In genomic region chr20:37200926-37201826, GRCh38 we compare ENCODE assay signal across 14 cellular contexts. TPM values are rescaled to one million over a fixed set of nuclear protein-coding genes. Genes with fewer than 3 reads are reported as not detected.
A peak's percentile ranks its signal among the peaks of the same experiment; 100 is the strongest.
DNase-seq lines count a peak whose midpoint lies in the region; ATAC-seq and TF ChIP-seq lines count a peak whose summit lies in the region.
"Had no signal": no experiment of that assay in that cellular context is flagged by ENCODE, and none has a peak within 500 bp of the region (broad histone marks: within the 10 kb centered on the region; RNA-seq: fewer than 3 reads in every experiment).

No MANE protein-coding gene starts in this region.

- ATAC-seq in PC-3, result no peak
- no peak for ATAC-seq in naive B cell (ENCODE audit: low read depth in 2 of 2)
- ATAC-seq in HG03097 (IDR thresholded peaks at IDR 0.05; ENCODE audit: low FRiP score, unreplicated experiment), result no peak
- ATAC-seq: activated CD8-positive, alpha-beta T cell treated with anti-CD3 and anti-CD28 coated beads, Interleukin-2, amount 10 ng/mL, durations not matched to agents 7 days and 5 days; naive thymus-derived CD4-positive, alpha-beta T cell; stimulated activated naive CD8-positive, alpha-beta T cell treated with anti-CD3 and anti-CD28 coated beads, Interleukin-15, Interleukin-2, amounts not matched to agents 100 U/mL and 50 U/mL, for 24 hours had no signal

- H3K9me2 ChIP-seq in PC-3 (replicated peaks; ENCODE audit: low read length), result no peaks in the 10 kb centered on the region

- peaks cover 79% of the 10 kb centered on the region for H4K20me1 ChIP-seq in BLaER1
- peaks cover 19% of the 10 kb centered on the region for H4K20me1 ChIP-seq in PC-3 (ENCODE audit: low read length)

- H3K4me2 ChIP-seq in BLaER1 (no peak overlapping the region), PC-3 (ENCODE audit: low read length) (peak overlapping the region; percentile 20; the same call in 1 of the 2 replicates)

- H3K9ac ChIP-seq in BLaER1 (0 out of 2 replicates have a peak overlapping the region, but pooled peaks have one; percentile 5), PC-3 (ENCODE audit: low read length) (no peak overlapping the region), endodermal cell (ENCODE audit: extremely low read depth, low read length, poor library complexity, severe bottlenecking) (no peak overlapping the region)

- POLR2A ChIA-PET in PC-3 (lab: Charles Lee; ENCODE audit: unreplicated experiment), result no interaction called here

- H3K9me3 ChIP-seq in BLaER1 (no peaks in the 10 kb centered on the region), PC-3 (ENCODE audit: low read length) (no peaks in the 10 kb centered on the region), endodermal cell (ENCODE audit: control insufficient read depth, low read length) (no peaks in the 10 kb centered on the region), esophagus squamous epithelium (no peaks in the 10 kb centered on the region), SJCRH30 (replicated peaks) (no peaks in the 10 kb centered on the region)
- H3K9me3 ChIP-seq: heart left ventricle had no signal

- peaks cover 9% of the 10 kb centered on the region for H3F3A ChIP-seq in PC-3 (ENCODE audit: low read length, unreplicated experiment)

- H3K9me3 Mint-ChIP-seq in endodermal cell (no peaks in the 10 kb centered on the region), naive B cell (no peaks in the 10 kb centered on the region)
- H3K9me3 Mint-ChIP-seq: IgD-negative memory B cell; naive thymus-derived CD4-positive, alpha-beta T cell had no signal

- TF ChIP-seq POLR2A in esophagus squamous epithelium (IDR thresholded peaks at IDR 0.05), result no peak

- BruUV-seq in PC-3 (replicated peaks; lab: Mats Ljungman, UMichigan), result no TSS peak

- no peak overlapping the region for H3K4me3 Mint-ChIP-seq in endodermal cell
- H3K4me3 Mint-ChIP-seq in naive B cell, result peak overlapping the region in 1 of 8 donors; percentile 42
- H3K4me3 Mint-ChIP-seq: activated CD8-positive, alpha-beta T cell treated with anti-CD3 and anti-CD28 coated beads, Interleukin-2, amount 10 ng/mL, durations not matched to agents 7 days and 5 days; IgD-negative memory B cell; naive thymus-derived CD4-positive, alpha-beta T cell had no signal

- no peak for DNase-seq in PC-3
- no peak for DNase-seq in endodermal cell
- no peak for DNase-seq in naive B cell
- DNase-seq in NCI-H2196 treated with DMSO at 0.1 percent for 48 hours (lab: John Stamatoyannopoulos, UW; ENCODE audit: unreplicated experiment), result no peak
- DNase-seq in esophagus squamous epithelium (lab: John Stamatoyannopoulos, UW), result no peak
- no peak for DNase-seq in SJCRH30
- DNase-seq: activated CD8-positive, alpha-beta T cell treated with anti-CD3 and anti-CD28 coated beads, Interleukin-2, amount 10 ng/mL, durations not matched to agents 7 days and 5 days; heart left ventricle; naive thymus-derived CD4-positive, alpha-beta T cell; NCI-H1105; stimulated activated naive CD8-positive, alpha-beta T cell treated with anti-CD3 and anti-CD28 coated beads, Interleukin-15, Interleukin-2, amounts not matched to agents 100 U/mL and 50 U/mL, for 24 hours had no signal

- peak overlapping the region; percentile 71 for H3K27ac Mint-ChIP-seq in endodermal cell
- H3K27ac Mint-ChIP-seq in naive B cell, result peak overlapping the region in 5 of 6 donors; percentile 8 to 66 (median 39)
- H3K27ac Mint-ChIP-seq: activated CD8-positive, alpha-beta T cell treated with anti-CD3 and anti-CD28 coated beads, Interleukin-2, amount 10 ng/mL, durations not matched to agents 7 days and 5 days; IgD-negative memory B cell had no signal

- WGBS in endodermal cell (ENCODE audit: insufficient coverage in 1 of 2, insufficient read length in 1 of 2), 2 experiments, result 97 to 98% methylated on average over 12 of the region's 13 CpGs
- WGBS in esophagus squamous epithelium, 2 donors, result 87 to 90% methylated on average over 13 of the region's 13 CpGs

- H3K4me3 ChIP-seq in BLaER1 (no peak overlapping the region), PC-3 (ENCODE audit: low read length) (no peak overlapping the region), endodermal cell (ENCODE audit: low read length) (no peak overlapping the region), esophagus squamous epithelium (no peak overlapping the region), SJCRH30 (no peak overlapping the region)
- H3K4me3 ChIP-seq: heart left ventricle had no signal

- H3K4me1 Mint-ChIP-seq in endodermal cell, result no peaks in the 10 kb centered on the region
- H3K4me1 Mint-ChIP-seq in naive B cell, result peaks cover 11 to 13% (median 12%) of the 10 kb centered on the region in 3 donors

- CTCF ChIA-PET in PC-3 (lab: Charles Lee), result interaction anchor here (0.9 kb wide), 1 partner anchor 9 kb away, joined by 3 read pairs; no protein-coding TSS in a partner anchor

- no peak for TF ChIP-seq CTCF in PC-3 (conservative IDR thresholded peaks at IDR 0.05; ENCODE audit: low read depth, low read length)
- TF ChIP-seq CTCF in endodermal cell (conservative IDR thresholded peaks at IDR 0.05), result no peak
- TF ChIP-seq CTCF in esophagus squamous epithelium (IDR thresholded peaks at IDR 0.05), result no peak

- H3K27ac ChIP-seq in BLaER1, result no peak overlapping the region
- no peak overlapping the region for H3K27ac ChIP-seq in PC-3 (ENCODE audit: low read length)
- H3K27ac ChIP-seq in endodermal cell (ENCODE audit: low read depth, low read length), result no peak overlapping the region
- H3K27ac ChIP-seq in esophagus squamous epithelium, result peak overlapping the region in 2 of 4 donors; percentile 65
- no peak overlapping the region for H3K27ac ChIP-seq in SJCRH30

- H3K36me3 ChIP-seq in BLaER1 (peaks cover 99% of the 10 kb centered on the region), PC-3 (ENCODE audit: low read depth, low read length) (peaks cover 80% of the 10 kb centered on the region), endodermal cell (ENCODE audit: control insufficient read depth, insufficient read depth, low read length) (peaks cover 95% of the 10 kb centered on the region), esophagus squamous epithelium (peaks cover 0 to 93% (median 38%) of the 10 kb centered on the region in 3 donors), SJCRH30 (peaks cover 81% of the 10 kb centered on the region)

- H2AFZ ChIP-seq in PC-3 (ENCODE audit: low read length), result no peak overlapping the region

- peaks cover 69% of the 10 kb centered on the region for H3K36me3 Mint-ChIP-seq in endodermal cell (ENCODE audit: low read depth)
- H3K36me3 Mint-ChIP-seq in naive B cell, result peaks cover 14 to 19% of the 10 kb centered on the region in 2 donors

- no peaks in the 10 kb centered on the region for H3K4me1 ChIP-seq in BLaER1
- peaks cover 16% of the 10 kb centered on the region for H3K4me1 ChIP-seq in PC-3 (ENCODE audit: insufficient read depth, low read length)
- no peaks in the 10 kb centered on the region for H3K4me1 ChIP-seq in endodermal cell (ENCODE audit: control insufficient read depth, insufficient read depth, low read length)
- H3K4me1 ChIP-seq in esophagus squamous epithelium, result peaks cover 0 to 41% (median 11%) of the 10 kb centered on the region in 3 donors
- H3K4me1 ChIP-seq in SJCRH30, result peaks cover 5% of the 10 kb centered on the region

- H3K27me3 ChIP-seq in BLaER1, result no peaks in the 10 kb centered on the region
- H3K27me3 ChIP-seq in PC-3 (ENCODE audit: low read length), result no peaks in the 10 kb centered on the region
- H3K27me3 ChIP-seq in endodermal cell (ENCODE audit: control insufficient read depth, insufficient read depth, low read length, poor library complexity, severe bottlenecking), result no peaks in the 10 kb centered on the region
- H3K27me3 ChIP-seq in esophagus squamous epithelium, result no peaks in the 10 kb centered on the region
- no peaks in the 10 kb centered on the region for H3K27me3 ChIP-seq in SJCRH30
- H3K27me3 ChIP-seq: heart left ventricle had no signal

- intact Hi-C loops in PC-3 (cut with micrococcal nuclease) (no loop called here), esophagus squamous epithelium (cut with DNase I) (no loop called here)

- peaks cover 49% of the 10 kb centered on the region for H3K79me2 ChIP-seq in PC-3 (ENCODE audit: low read length)

- H3K27me3 Mint-ChIP-seq in endodermal cell (ENCODE audit: insufficient read depth) (no peaks in the 10 kb centered on the region), naive B cell (no peaks in the 10 kb centered on the region)
- H3K27me3 Mint-ChIP-seq: IgD-negative memory B cell; naive thymus-derived CD4-positive, alpha-beta T cell had no signal

RNA-seq across cellular contexts. Expression of gene MROH8, which starts 21.8 kb away (rescaled TPM):
- 0.58 and 0.98 TPM in 2 replicates for total RNA-seq in PC-3 (2014; rRNA removed)
- 1 to 10 TPM; 1.8 to 2.8 TPM for total RNA-seq in endodermal cell
- polyA plus RNA-seq in endodermal cell (2013, experiment 1 of 2), result 4.3 TPM
- polyA plus RNA-seq in endodermal cell (2013, experiment 2 of 2), result 5.7 TPM
- 1 to 10 TPM in 5 of 6 donors, under 1 TPM in 1; 0.89 to 3.9 (median 2.2) TPM for polyA plus RNA-seq in naive B cell (ENCODE audit: low read depth in 6 of 6)
- under 1 TPM; 0.40 to 0.95 (median 0.55) TPM for total RNA-seq in esophagus squamous epithelium
- 2.0 and 2.1 TPM in 2 replicates for total RNA-seq in SJCRH30 (2014; rRNA removed; shearing (Covaris generic))

RNA-seq across cellular contexts. Expression of gene RPN2, which starts 22.0 kb away (rescaled TPM):
- total RNA-seq in PC-3 (2014; rRNA removed), result 257 and 274 TPM in 2 replicates
- 100 to 1,000 TPM; 230 to 242 TPM for total RNA-seq in endodermal cell
- 247 TPM for polyA plus RNA-seq in endodermal cell (2013, experiment 1 of 2)
- polyA plus RNA-seq in endodermal cell (2013, experiment 2 of 2), result 231 TPM
- 100 to 1,000 TPM; 190 to 343 (median 199) TPM for polyA plus RNA-seq in naive B cell (ENCODE audit: low read depth in 6 of 6)
- 100 to 1,000 TPM; 104 to 167 (median 137) TPM for total RNA-seq in esophagus squamous epithelium
- 369 and 373 TPM in 2 replicates for total RNA-seq in SJCRH30 (2014; rRNA removed; shearing (Covaris generic))
